Comparison of ENCODE assay signal across 9 cellular contexts in genomic region chr7:76600650-76601049, GRCh38. TPM values are rescaled to one million over a fixed set of nuclear protein-coding genes. Genes with fewer than 3 reads are reported as not detected.
DNase-seq lines count a peak whose midpoint lies in the region; ATAC-seq and TF ChIP-seq lines count a peak whose summit lies in the region.
"Not testable (repeated sequence)": the region's sequence is repeated elsewhere in the genome, so short reads cannot be mapped to it uniquely, and the experiment has no call there.
"Had no signal": no experiment of that assay in that cellular context is flagged by ENCODE, and none has a peak within 500 bp of the region (broad histone marks: within the 10 kb centered on the region; RNA-seq: fewer than 3 reads in every experiment).

No MANE protein-coding gene starts in this region.

- not testable (repeated sequence) for H2BK120ac ChIP-seq in IMR-90 (ENCODE audit: low read depth, low read length)

- H3K4me3 Mint-ChIP-seq in activated CD4-positive, alpha-beta T cell treated with anti-CD3 and anti-CD28 coated beads for 36 hours; activated naive CD4-positive, alpha-beta T cell treated with anti-CD3 and anti-CD28 coated beads for 36 hours; brain; nephron progenitor cell: not testable (repeated sequence)

- not testable (repeated sequence) for H3K9me3 ChIP-seq in IMR-90 (ENCODE audit: control insufficient read depth, insufficient read depth, low read length)

- H2AFZ ChIP-seq in ACC112 (ENCODE audit: low read length, unreplicated experiment); IMR-90 (replicated peaks; ENCODE audit: low read length, poor library complexity): not testable (repeated sequence)

- H3K18ac ChIP-seq in IMR-90 (ENCODE audit: low read depth, low read length) = not testable (repeated sequence)

- POLR2A ChIA-PET in IMR-90 (lab: Charles Lee; ENCODE audit: unreplicated experiment) = not testable (repeated sequence)
- POLR2A ChIA-PET in activated CD4-positive, alpha-beta T cell treated with anti-CD3 and anti-CD28 coated beads for 36 hours (lab: Charles Lee) = interaction anchor here (0.6 kb wide), 1 partner anchor 154 kb away, joined by 8 read pairs; no protein-coding TSS in a partner anchor

- not testable (repeated sequence) for H3K56ac ChIP-seq in IMR-90 (ENCODE audit: extremely low read depth, insufficient read depth, low read length)

- not testable (repeated sequence) for H2AK9ac ChIP-seq in IMR-90 (replicated peaks; ENCODE audit: low read depth, low read length, poor library complexity)

- H3K27ac Mint-ChIP-seq in activated CD4-positive, alpha-beta T cell treated with anti-CD3 and anti-CD28 coated beads for 36 hours = peak overlapping the region; percentile 61
- H3K27ac Mint-ChIP-seq in activated naive CD4-positive, alpha-beta T cell treated with anti-CD3 and anti-CD28 coated beads for 36 hours = peak overlapping the region; percentile 38
- H3K27ac Mint-ChIP-seq in brain (peak overlapping the region in 3 of 5 experiments; percentile 22 to 77 (median 57)), nephron progenitor cell (peak overlapping the region; percentile 55)

- H3K9ac ChIP-seq in IMR-90 (ENCODE audit: low read depth, low read length) = not testable (repeated sequence)

- ATAC-seq in IMR-90 (ENCODE audit: low read depth); activated CD4-positive, alpha-beta T cell treated with anti-CD3 and anti-CD28 coated beads for 36 hours: not testable (repeated sequence)
- peak; percentile 72 for ATAC-seq in left lobe of liver

- no CpG with 5 or more reads among the region's 3 CpGs for WGBS in IMR-90 (ENCODE audit: extremely low coverage in 2 of 2, insufficient read length in 1 of 2), 2 experiments

- in situ Hi-C loops in IMR-90 (cut with MboI; ENCODE audit: low sequenced_read_pairs) = not testable (repeated sequence)

- not testable (repeated sequence) for H3K4ac ChIP-seq in IMR-90 (ENCODE audit: low read depth, low read length)

- not testable (repeated sequence) for H3K4me3 ChIP-seq in ACC112 (ENCODE audit: low read depth, low read length); IMR-90 (ENCODE audit: insufficient read depth, low read depth, low read length)

- not testable (repeated sequence) for H2BK5ac ChIP-seq in IMR-90 (ENCODE audit: low read depth, low read length, poor library complexity, severe bottlenecking)

- not testable (repeated sequence) for H2AK5ac ChIP-seq in IMR-90 (ENCODE audit: low read depth, low read length)

- H3K4me1 ChIP-seq in ACC112 (ENCODE audit: control insufficient read depth, insufficient read depth, low read length, unreplicated experiment); IMR-90 (ENCODE audit: control insufficient read depth, insufficient read depth, low read length): not testable (repeated sequence)

- H2BK20ac ChIP-seq in IMR-90 (ENCODE audit: low read depth, low read length) = not testable (repeated sequence)

- H3K36me3 ChIP-seq in ACC112 (ENCODE audit: insufficient read depth, low read length); IMR-90 (ENCODE audit: control insufficient read depth, insufficient read depth, low read length): not testable (repeated sequence)

- H4K91ac ChIP-seq in IMR-90 (ENCODE audit: insufficient read depth, low read depth, low read length) = not testable (repeated sequence)

- not testable (repeated sequence) for H4K5ac ChIP-seq in IMR-90 (ENCODE audit: low read depth, low read length)

- not testable (repeated sequence) for BruUV-seq in IMR-90 (replicated peaks; lab: Mats Ljungman, UMichigan)

- CTCF ChIA-PET in IMR-90 (lab: Yijun Ruan, JAX); activated CD4-positive, alpha-beta T cell treated with anti-CD3 and anti-CD28 coated beads for 36 hours (lab: Charles Lee); activated naive CD4-positive, alpha-beta T cell treated with anti-CD3 and anti-CD28 coated beads for 36 hours (lab: Charles Lee): not testable (repeated sequence)

- peak overlapping the region; percentile 52 for H3K27ac ChIP-seq in ACC112 (ENCODE audit: low read depth, low read length)
- not testable (repeated sequence) for H3K27ac ChIP-seq in IMR-90 (ENCODE audit: insufficient read depth, low read length)

- H3K36me3 Mint-ChIP-seq in activated CD4-positive, alpha-beta T cell treated with anti-CD3 and anti-CD28 coated beads for 36 hours (ENCODE audit: low read depth); activated naive CD4-positive, alpha-beta T cell treated with anti-CD3 and anti-CD28 coated beads for 36 hours (ENCODE audit: low read depth); brain; nephron progenitor cell (ENCODE audit: low read depth): not testable (repeated sequence)

- TF ChIP-seq RAD21 in IMR-90 (IDR thresholded peaks at IDR 0.05; ENCODE audit: low read length) = not testable (repeated sequence)

- H3K23ac ChIP-seq in IMR-90 (ENCODE audit: low read depth, low read length) = not testable (repeated sequence)

- H3K9me3 Mint-ChIP-seq in activated CD4-positive, alpha-beta T cell treated with anti-CD3 and anti-CD28 coated beads for 36 hours (ENCODE audit: low read depth); activated naive CD4-positive, alpha-beta T cell treated with anti-CD3 and anti-CD28 coated beads for 36 hours; brain: not testable (repeated sequence)
- H3K9me3 Mint-ChIP-seq in nephron progenitor cell = peaks cover 18% of the 10 kb centered on the region

- not testable (repeated sequence) for TF ChIP-seq POLR2A in IMR-90 (IDR thresholded peaks at IDR 0.05; ENCODE audit: low read depth, low read length)

- not testable (repeated sequence) for TF ChIP-seq CTCF in IMR-90 (conservative IDR thresholded peaks at IDR 0.05; ENCODE audit: low read depth, low read length); brain (conservative IDR thresholded peaks at IDR 0.05); nephron progenitor cell (IDR thresholded peaks at IDR 0.05)

- not testable (repeated sequence) for DNase-seq in IMR-90; activated CD4-positive, alpha-beta T cell treated with anti-CD3 and anti-CD28 coated beads for 36 hours; activated naive CD4-positive, alpha-beta T cell treated with anti-CD3 and anti-CD28 coated beads for 36 hours; left lobe of liver (ENCODE audit: low spot score); nephron progenitor cell

- not testable (repeated sequence) for H3K9me1 ChIP-seq in IMR-90 (ENCODE audit: insufficient read depth, low read length)

- H3K14ac ChIP-seq in IMR-90 (replicated peaks; ENCODE audit: low read depth, low read length) = not testable (repeated sequence)

- intact Hi-C loops in IMR-90 (cut with micrococcal nuclease); activated CD4-positive, alpha-beta T cell treated with anti-CD3 and anti-CD28 coated beads for 36 hours (cut with DNase I, micrococcal nuclease); activated naive CD4-positive, alpha-beta T cell treated with anti-CD3 and anti-CD28 coated beads for 36 hours (cut with micrococcal nuclease): not testable (repeated sequence)

- H3K27me3 Mint-ChIP-seq in activated CD4-positive, alpha-beta T cell treated with anti-CD3 and anti-CD28 coated beads for 36 hours; activated naive CD4-positive, alpha-beta T cell treated with anti-CD3 and anti-CD28 coated beads for 36 hours (ENCODE audit: low read depth); brain; nephron progenitor cell (ENCODE audit: low read depth, poor library complexity): not testable (repeated sequence)

- peaks cover 31% of the 10 kb centered on the region for H3K4me1 Mint-ChIP-seq in activated CD4-positive, alpha-beta T cell treated with anti-CD3 and anti-CD28 coated beads for 36 hours
- peaks cover 26% of the 10 kb centered on the region for H3K4me1 Mint-ChIP-seq in activated naive CD4-positive, alpha-beta T cell treated with anti-CD3 and anti-CD28 coated beads for 36 hours (ENCODE audit: low read depth)
- H3K4me1 Mint-ChIP-seq in brain = peaks cover 19% of the 10 kb centered on the region
- not testable (repeated sequence) for H3K4me1 Mint-ChIP-seq in nephron progenitor cell

- H3K27me3 ChIP-seq in ACC112 (ENCODE audit: insufficient read depth, low read length); IMR-90 (ENCODE audit: control insufficient read depth, insufficient read depth, low read length): not testable (repeated sequence)

- not testable (repeated sequence) for H3K79me1 ChIP-seq in IMR-90 (ENCODE audit: low read depth in 1 of 2, low read length in 2 of 2)

- H2BK15ac ChIP-seq in IMR-90 (ENCODE audit: low read depth, low read length) = not testable (repeated sequence)

- H4K20me1 ChIP-seq in IMR-90 (ENCODE audit: insufficient read depth, low read length) = not testable (repeated sequence)

- dilution Hi-C loops in IMR-90 (cut with HindIII; ENCODE audit: low sequenced_read_pairs, unreplicated experiment) = not testable (repeated sequence)

- H4K8ac ChIP-seq in IMR-90 (ENCODE audit: low read depth in 2 of 2, low read length in 2 of 2) = not testable (repeated sequence)

- H3K79me2 ChIP-seq in ACC112 (ENCODE audit: control insufficient read depth, insufficient read depth, low read length, unreplicated experiment) = not testable (repeated sequence)

- H3K4me2 ChIP-seq in IMR-90 (ENCODE audit: low read depth, low read length) = not testable (repeated sequence)

RNA-seq across cellular contexts. Expression of gene POMZP3, which starts 26.4 kb away (rescaled TPM):
- total RNA-seq in IMR-90 (2012; rRNA removed) (1.1 and 1.4 TPM in 2 replicates), left lobe of liver (4.4 TPM)
- polyA plus RNA-seq in IMR-90 (2012; rRNA removed) (4.8 and 5.2 TPM in 2 replicates), brain (ENCODE audit: insufficient read depth, low read depth, low replicate concordance) (57.2 TPM)
- polyA plus RNA-seq in IMR-90 (2012; cell fraction: cytosol; rRNA removed) = 3.0 and 3.1 TPM in 2 replicates
- 4.0 and 4.1 TPM in 2 replicates for polyA plus RNA-seq in IMR-90 (2012; cell fraction: nucleus; rRNA removed; ENCODE audit: low replicate concordance)
- 1 to 10 TPM; 9.0 to 9.9 TPM for total RNA-seq in activated CD4-positive, alpha-beta T cell treated with anti-CD3 and anti-CD28 coated beads for 36 hours
- 10 to 100 TPM; 34.4 to 38.7 TPM for total RNA-seq in activated naive CD4-positive, alpha-beta T cell treated with anti-CD3 and anti-CD28 coated beads for 36 hours

RNA-seq across cellular contexts. Expression of gene SPDYE16, which starts 57.6 kb away (rescaled TPM):
- not detected in 2 replicates for total RNA-seq in IMR-90 (2012; rRNA removed)
- not detected in 2 replicates for polyA plus RNA-seq in IMR-90 (2012; rRNA removed)
- 0.03 TPM in 1 of 2 replicates, not detected in the other for polyA plus RNA-seq in IMR-90 (2012; cell fraction: cytosol; rRNA removed)
- 0.02 and 0.11 TPM in 2 replicates for polyA plus RNA-seq in IMR-90 (2012; cell fraction: nucleus; rRNA removed; ENCODE audit: low replicate concordance)
- total RNA-seq in activated CD4-positive, alpha-beta T cell treated with anti-CD3 and anti-CD28 coated beads for 36 hours = under 1 TPM in 1 of 2 experiments, not detected in 1; 0.18 TPM
- under 1 TPM in 1 of 2 experiments, not detected in 1; 0.12 TPM for total RNA-seq in activated naive CD4-positive, alpha-beta T cell treated with anti-CD3 and anti-CD28 coated beads for 36 hours
- not detected for polyA plus RNA-seq in brain (ENCODE audit: insufficient read depth, low read depth, low replicate concordance)
- total RNA-seq in left lobe of liver = 0.13 TPM
- total RNA-seq: LHCN-M2, PC-3 had no signal
